9 cellular contexts compared by ENCODE assay signal in the genomic region with DNA sequence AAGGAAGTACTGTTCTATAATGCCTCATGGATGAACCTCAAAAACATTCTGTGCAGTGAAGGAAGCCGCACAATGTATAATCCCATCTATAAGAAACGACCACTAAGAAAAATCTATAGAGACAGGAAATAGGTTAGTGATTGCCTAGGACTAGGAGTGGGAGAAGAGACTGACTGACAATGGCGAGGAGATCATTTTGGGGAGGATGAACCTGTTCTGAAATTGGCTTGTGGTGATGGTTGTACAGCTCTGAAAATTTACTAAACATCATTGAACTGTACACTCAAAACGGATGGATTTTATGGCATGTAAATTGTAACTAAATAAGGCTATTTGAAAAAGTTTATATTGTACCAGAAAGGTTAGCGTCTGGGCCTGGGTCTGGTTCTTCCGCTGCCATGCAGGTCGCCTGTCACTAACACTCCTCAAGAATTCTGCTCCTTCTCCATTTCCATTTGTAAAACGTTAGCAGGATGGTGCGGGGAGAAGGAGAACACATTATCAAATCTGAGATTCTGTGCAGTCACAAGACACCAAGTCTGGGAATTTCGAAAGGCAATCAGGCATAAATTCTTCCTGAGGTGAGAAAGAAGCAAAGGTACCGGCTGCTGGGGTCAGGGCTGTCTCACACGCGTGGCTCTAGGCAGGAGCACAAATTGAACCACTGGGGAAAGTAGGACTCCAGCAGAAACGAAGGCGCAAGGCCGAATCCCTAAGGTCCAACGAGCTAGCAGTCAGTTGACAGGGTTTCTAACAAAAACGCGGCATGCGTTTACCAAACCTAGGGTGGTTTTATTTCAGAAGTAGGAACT. TPM values are rescaled to one million over a fixed set of nuclear protein-coding genes. Genes with fewer than 3 reads are reported as not detected.
A peak's percentile ranks its signal among the peaks of the same experiment; 100 is the strongest.
DNase-seq lines count a peak whose midpoint lies in the region; ATAC-seq and TF ChIP-seq lines count a peak whose summit lies in the region.
"Had no signal": no experiment of that assay in that cellular context is flagged by ENCODE, and none has a peak within 500 bp of the region (broad histone marks: within the 10 kb centered on the region; RNA-seq: fewer than 3 reads in every experiment).

No MANE protein-coding gene starts in this region.

- intact Hi-C loops in testis (cut with DNase I; ENCODE audit: low total_unique reads), result no loop called here

- no peak for ATAC-seq in activated T-cell treated with anti-CD3 and anti-CD28 coated beads, Interleukin-2, amount 50 U/mL, for 72 hours (replicated peaks in 1 of 2)
- ATAC-seq in GM19395 (IDR thresholded peaks at IDR 0.05; ENCODE audit: unreplicated experiment), result no peak

- H3K4me1 Mint-ChIP-seq in activated T-cell treated with anti-CD3 and anti-CD28 coated beads, Interleukin-2, amount 50 U/mL, for 72 hours (ENCODE audit: low read depth), result peaks cover 16% of the 10 kb centered on the region
- peaks cover 15% of the 10 kb centered on the region for H3K4me1 Mint-ChIP-seq in activated CD4-positive, alpha-beta memory T cell treated with anti-CD3 and anti-CD28 coated beads, Interleukin-2, amount 10 ng/mL, durations not matched to agents 7 days and 5 days

- 54 to 68% methylated on average over 17 to 20 of the region's 20 CpGs for WGBS in testis, 2 donors

- peaks cover 20% of the 10 kb centered on the region for H3K27me3 ChIP-seq in kidney epithelial cell (ENCODE audit: control insufficient read depth, insufficient read depth, low read length)
- H3K27me3 ChIP-seq in testis, result no peaks in the 10 kb centered on the region

- no peaks in the 10 kb centered on the region for H3K9me3 Mint-ChIP-seq in activated T-cell treated with anti-CD3 and anti-CD28 coated beads, Interleukin-2, amount 50 U/mL, for 72 hours
- H3K9me3 Mint-ChIP-seq in activated CD4-positive, alpha-beta memory T cell treated with anti-CD3 and anti-CD28 coated beads, Interleukin-2, amount 10 ng/mL, durations not matched to agents 7 days and 5 days, result no peaks in the 10 kb centered on the region

- no peaks in the 10 kb centered on the region for H3K9me3 ChIP-seq in testis

- peaks cover 0 to 2% of the 10 kb centered on the region in 2 donors for H3K36me3 Mint-ChIP-seq in activated T-cell treated with anti-CD3 and anti-CD28 coated beads, Interleukin-2, amount 50 U/mL, for 72 hours (ENCODE audit: insufficient read depth in 2 of 2)
- H3K36me3 Mint-ChIP-seq in activated CD4-positive, alpha-beta memory T cell treated with anti-CD3 and anti-CD28 coated beads, Interleukin-2, amount 10 ng/mL, durations not matched to agents 7 days and 5 days (ENCODE audit: low read depth), result no peaks in the 10 kb centered on the region

- DNase-seq in activated T-cell treated with anti-CD3 and anti-CD28 coated beads, Interleukin-2, amount 50 U/mL, for 72 hours, result peak in 1 of 2 donors; percentile 1
- DNase-seq in activated T-cell treated with anti-CD3 and anti-CD28 coated beads for 4 hours, result no peak
- no peak for DNase-seq in activated CD4-positive, alpha-beta memory T cell treated with anti-CD3 and anti-CD28 coated beads, Interleukin-2, amount 10 ng/mL, durations not matched to agents 7 days and 5 days
- DNase-seq in kidney epithelial cell (ENCODE audit: low read depth), result no peak
- DNase-seq in testis, result no peak
- DNase-seq in NCI-H2196 (lab: John Stamatoyannopoulos, UW; ENCODE audit: unreplicated experiment), result no peak
- no peak for DNase-seq in activated gamma-delta T cell (lab: John Stamatoyannopoulos, UW)
- DNase-seq: NCI-H1436 treated with DMSO at 0.1 percent for 48 hours had no signal

- H3K4me3 ChIP-seq in kidney epithelial cell (ENCODE audit: low read depth, low read length), result peak overlapping the region; percentile 50
- peak overlapping the region; percentile 50 to 62 for H3K4me3 ChIP-seq in testis

- H3K27ac ChIP-seq in testis, result no peak overlapping the region

- no peak overlapping the region for H3K27ac Mint-ChIP-seq in activated T-cell treated with anti-CD3 and anti-CD28 coated beads, Interleukin-2, amount 50 U/mL, for 72 hours
- H3K27ac Mint-ChIP-seq in activated CD4-positive, alpha-beta memory T cell treated with anti-CD3 and anti-CD28 coated beads, Interleukin-2, amount 10 ng/mL, durations not matched to agents 7 days and 5 days, result no peak overlapping the region

- peaks cover 67% of the 10 kb centered on the region for H3K27me3 Mint-ChIP-seq in activated T-cell treated with anti-CD3 and anti-CD28 coated beads, Interleukin-2, amount 50 U/mL, for 72 hours (ENCODE audit: low read depth)
- peaks cover 50% of the 10 kb centered on the region for H3K27me3 Mint-ChIP-seq in activated CD4-positive, alpha-beta memory T cell treated with anti-CD3 and anti-CD28 coated beads, Interleukin-2, amount 10 ng/mL, durations not matched to agents 7 days and 5 days

- no peak for TF ChIP-seq POLR2A in testis (IDR thresholded peaks at IDR 0.05)

- TF ChIP-seq CTCF in kidney epithelial cell (IDR thresholded peaks at IDR 0.05; ENCODE audit: insufficient read depth, low read length, poor library complexity, severe bottlenecking) (no peak), testis (IDR thresholded peaks at IDR 0.05) (no peak)

- peaks cover 9% of the 10 kb centered on the region for H3K4me1 ChIP-seq in testis

- H3K36me3 ChIP-seq in kidney epithelial cell (ENCODE audit: control insufficient read depth, insufficient read depth, low read length), result no peaks in the 10 kb centered on the region
- no peaks in the 10 kb centered on the region for H3K36me3 ChIP-seq in testis (ENCODE audit: low read depth, missing control alignments)

- POLR2A ChIA-PET in activated CD4-positive, alpha-beta memory T cell treated with anti-CD3 and anti-CD28 coated beads, Interleukin-2, amount 10 ng/mL, durations not matched to agents 7 days and 5 days (lab: Charles Lee), result no interaction called here

- CTCF ChIA-PET in activated CD4-positive, alpha-beta memory T cell treated with anti-CD3 and anti-CD28 coated beads, Interleukin-2, amount 10 ng/mL, durations not matched to agents 7 days and 5 days (lab: Charles Lee), result no interaction called here

- H3K4me3 Mint-ChIP-seq in activated T-cell treated with anti-CD3 and anti-CD28 coated beads, Interleukin-2, amount 50 U/mL, for 72 hours, result peak overlapping the region; percentile 67 to 74
- peak overlapping the region; percentile 33 for H3K4me3 Mint-ChIP-seq in activated CD4-positive, alpha-beta memory T cell treated with anti-CD3 and anti-CD28 coated beads, Interleukin-2, amount 10 ng/mL, durations not matched to agents 7 days and 5 days

RNA-seq across cellular contexts. Expression of gene COCH, which starts 0.8 kb away (rescaled TPM):
- total RNA-seq in activated T-cell treated with anti-CD3 and anti-CD28 coated beads, Interleukin-2, amount 50 U/mL, for 72 hours, result 1 to 10 TPM; 1.6 to 2.3 TPM
- total RNA-seq in activated CD4-positive, alpha-beta memory T cell treated with anti-CD3 and anti-CD28 coated beads, Interleukin-2, amount 10 ng/mL, durations not matched to agents 7 days and 5 days, result under 1 TPM; 0.38 to 0.55 TPM
- total RNA-seq in kidney epithelial cell, result 16.4 and 18.8 TPM in 2 replicates
- 1 to 10 TPM; 2.2 to 5.0 TPM for total RNA-seq in testis
- polyA plus RNA-seq in testis (ENCODE audit: insufficient read depth, low read depth, low replicate concordance), result 3.0 TPM
